1 cellular context compared by ENCODE assay signal in genomic region chr19:49468746-49469447, GRCh38.
TF ChIP-seq lines count a peak whose summit lies in the region.

No MANE protein-coding gene starts in this region.

TF ChIP-seq in HepG2, 621 proteins besides CTCF, POLR2A, EP300 and RAD21:
- TF ChIP-seq ZNF776 (CRISPR knock-in tag; IDR thresholded peaks at IDR 0.05) = no peak
- no peak for TF ChIP-seq NFE2L2 (IDR thresholded peaks at IDR 0.05; ENCODE audit: low read length)
- TF ChIP-seq, protein P1, sequence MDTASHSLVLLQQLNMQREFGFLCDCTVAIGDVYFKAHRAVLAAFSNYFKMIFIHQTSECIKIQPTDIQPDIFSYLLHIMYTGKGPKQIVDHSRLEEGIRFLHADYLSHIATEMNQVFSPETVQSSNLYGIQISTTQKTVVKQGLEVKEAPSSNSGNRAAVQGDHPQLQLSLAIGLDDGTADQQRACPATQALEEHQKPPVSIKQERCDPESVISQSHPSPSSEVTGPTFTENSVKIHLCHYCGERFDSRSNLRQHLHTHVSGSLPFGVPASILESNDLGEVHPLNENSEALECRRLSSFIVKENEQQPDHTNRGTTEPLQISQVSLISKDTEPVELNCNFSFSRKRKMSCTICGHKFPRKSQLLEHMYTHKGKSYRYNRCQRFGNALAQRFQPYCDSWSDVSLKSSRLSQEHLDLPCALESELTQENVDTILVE (CRISPR knock-in tag; IDR thresholded peaks at IDR 0.05) = no peak
- no peak for TF ChIP-seq SOX5 (CRISPR knock-in tag; IDR thresholded peaks at IDR 0.05; ENCODE audit: borderline replicate concordance)
- TF ChIP-seq ARHGAP35 (CRISPR knock-in tag; IDR thresholded peaks at IDR 0.05; ENCODE audit: borderline replicate concordance) = no peak
- no peak for TF ChIP-seq SATB2 (CRISPR knock-in tag; IDR thresholded peaks at IDR 0.05)
- TF ChIP-seq KDM1A (CRISPR knock-in tag; IDR thresholded peaks at IDR 0.05) = no peak
- no peak for TF ChIP-seq FLYWCH1 (CRISPR knock-in tag; IDR thresholded peaks at IDR 0.05)
- TF ChIP-seq TIGD3 (CRISPR knock-in tag; IDR thresholded peaks at IDR 0.05; ENCODE audit: borderline replicate concordance) = no peak
- TF ChIP-seq JDP2 (CRISPR knock-in tag; IDR thresholded peaks at IDR 0.05; ENCODE audit: borderline replicate concordance) = no peak
- TF ChIP-seq MYPOP (CRISPR knock-in tag; IDR thresholded peaks at IDR 0.05) = no peak
- TF ChIP-seq PAF1 (CRISPR knock-in tag; IDR thresholded peaks at IDR 0.05) = no peak
- TF ChIP-seq ZNF746 (CRISPR knock-in tag; IDR thresholded peaks at IDR 0.05) = no peak
- TF ChIP-seq, protein P2, sequence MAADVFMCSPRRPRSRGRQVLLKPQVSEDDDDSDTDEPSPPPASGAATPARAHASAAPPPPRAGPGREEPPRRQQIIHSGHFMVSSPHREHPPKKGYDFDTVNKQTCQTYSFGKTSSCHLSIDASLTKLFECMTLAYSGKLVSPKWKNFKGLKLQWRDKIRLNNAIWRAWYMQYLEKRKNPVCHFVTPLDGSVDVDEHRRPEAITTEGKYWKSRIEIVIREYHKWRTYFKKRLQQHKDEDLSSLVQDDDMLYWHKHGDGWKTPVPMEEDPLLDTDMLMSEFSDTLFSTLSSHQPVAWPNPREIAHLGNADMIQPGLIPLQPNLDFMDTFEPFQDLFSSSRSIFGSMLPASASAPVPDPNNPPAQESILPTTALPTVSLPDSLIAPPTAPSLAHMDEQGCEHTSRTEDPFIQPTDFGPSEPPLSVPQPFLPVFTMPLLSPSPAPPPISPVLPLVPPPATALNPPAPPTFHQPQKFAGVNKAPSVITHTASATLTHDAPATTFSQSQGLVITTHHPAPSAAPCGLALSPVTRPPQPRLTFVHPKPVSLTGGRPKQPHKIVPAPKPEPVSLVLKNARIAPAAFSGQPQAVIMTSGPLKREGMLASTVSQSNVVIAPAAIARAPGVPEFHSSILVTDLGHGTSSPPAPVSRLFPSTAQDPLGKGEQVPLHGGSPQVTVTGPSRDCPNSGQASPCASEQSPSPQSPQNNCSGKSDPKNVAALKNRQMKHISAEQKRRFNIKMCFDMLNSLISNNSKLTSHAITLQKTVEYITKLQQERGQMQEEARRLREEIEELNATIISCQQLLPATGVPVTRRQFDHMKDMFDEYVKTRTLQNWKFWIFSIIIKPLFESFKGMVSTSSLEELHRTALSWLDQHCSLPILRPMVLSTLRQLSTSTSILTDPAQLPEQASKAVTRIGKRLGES (CRISPR knock-in tag; IDR thresholded peaks at IDR 0.05; ENCODE audit: borderline replicate concordance) = no peak
- TF ChIP-seq FOXP1 (IDR thresholded peaks at IDR 0.05) = no peak
- TF ChIP-seq FOXP1 (CRISPR knock-in tag; IDR thresholded peaks at IDR 0.05) = no peak
